In genomic region chr3:133377396-133377795, GRCh38 we compare ENCODE assay signal across 8 cellular contexts. TPM values are rescaled to one million over a fixed set of nuclear protein-coding genes. Genes with fewer than 3 reads are reported as not detected.
DNase-seq lines count a peak whose midpoint lies in the region; ATAC-seq and TF ChIP-seq lines count a peak whose summit lies in the region.

No MANE protein-coding gene starts in this region.

- H2AFZ ChIP-seq in PC-3 (ENCODE audit: low read length) = no peak overlapping the region
- no peak overlapping the region for H2AFZ ChIP-seq in fibroblast of lung (ENCODE audit: low read length)

- intact Hi-C loops in PC-3 (cut with micrococcal nuclease) = loop anchor here (2.0 kb wide), 1 partner anchor 647 kb away; no protein-coding TSS in a partner anchor

- H4K20me1 ChIP-seq in PC-3 (ENCODE audit: low read length) = no peaks in the 10 kb centered on the region
- H4K20me1 ChIP-seq in fibroblast of lung (ENCODE audit: control insufficient read depth, extremely low read depth, insufficient read depth, low read length) = no peaks in the 10 kb centered on the region

- no peak overlapping the region for H3K27ac ChIP-seq in PC-3 (ENCODE audit: low read length)
- no peak overlapping the region for H3K27ac ChIP-seq in fibroblast of lung (ENCODE audit: insufficient read depth, low read length)

- H3K79me2 ChIP-seq in PC-3 (ENCODE audit: low read length) (no peaks in the 10 kb centered on the region), fibroblast of lung (ENCODE audit: control insufficient read depth, insufficient read depth, low read length) (no peaks in the 10 kb centered on the region)

- BruUV-seq in PC-3 (replicated peaks; lab: Mats Ljungman, UMichigan) = no TSS peak

- no peak overlapping the region for H3K4me2 ChIP-seq in PC-3 (ENCODE audit: low read length)
- no peak overlapping the region for H3K4me2 ChIP-seq in fibroblast of lung (ENCODE audit: extremely low read depth, insufficient read depth, low read length)

- TF ChIP-seq CTCF in PC-3 (conservative IDR thresholded peaks at IDR 0.05; ENCODE audit: low read depth, low read length) = peak; percentile 55
- peak; percentile 57 to 70 for TF ChIP-seq CTCF in fibroblast of lung (conservative IDR thresholded peaks at IDR 0.05 in 1 of 2, IDR thresholded peaks at IDR 0.05 in 1 of 2; ENCODE audit: low read depth in 1 of 2, low read length in 2 of 2)

- H3K4me1 ChIP-seq in PC-3 (ENCODE audit: insufficient read depth, low read length) = no peaks in the 10 kb centered on the region
- H3K4me1 ChIP-seq in fibroblast of lung (ENCODE audit: control insufficient read depth, extremely low read depth, insufficient read depth, low read length) = no peaks in the 10 kb centered on the region

- H3K27me3 ChIP-seq in PC-3 (ENCODE audit: low read length) (peaks cover 28% of the 10 kb centered on the region), fibroblast of lung (ENCODE audit: control insufficient read depth, insufficient read depth, low read length) (no peaks in the 10 kb centered on the region)

- CTCF ChIA-PET in PC-3 (lab: Charles Lee) = interaction anchor here (0.7 kb wide), 1 partner anchor 333 kb away, joined by 3 read pairs; no protein-coding TSS in a partner anchor

- peak; percentile 35 for DNase-seq in ACHN
- DNase-seq in H4 (ENCODE audit: low spot score) = peak; percentile 50
- DNase-seq in PC-3 = peak; percentile 50
- peak; percentile 42 to 75 for DNase-seq in fibroblast of lung (ENCODE audit: low read depth in 2 of 2)
- peak; percentile 24 for DNase-seq in putamen (ENCODE audit: low spot score)
- DNase-seq in GM19238 (ENCODE audit: insufficient read length, low spot score) = no peak
- DNase-seq in T-helper 2 cell = no peak

- H3K4me3 ChIP-seq in PC-3 (ENCODE audit: low read length) (no peak overlapping the region), fibroblast of lung (replicated peaks in 1 of 4; ENCODE audit: control extremely low read depth in 1 of 4, insufficient read depth in 1 of 4, low read depth in 3 of 4, low read length in 4 of 4) (no peak overlapping the region)

- H3K9me2 ChIP-seq in PC-3 (replicated peaks; ENCODE audit: low read length) = no peaks in the 10 kb centered on the region

- ATAC-seq in PC-3 = peak; percentile 60
- no peak for ATAC-seq in HG02938 (IDR thresholded peaks at IDR 0.05; ENCODE audit: unreplicated experiment)

- no peaks in the 10 kb centered on the region for H3K36me3 ChIP-seq in PC-3 (ENCODE audit: low read depth, low read length)
- H3K36me3 ChIP-seq in fibroblast of lung (ENCODE audit: control insufficient read depth, insufficient read depth, low read length) = no peaks in the 10 kb centered on the region

- H3K9me3 ChIP-seq in PC-3 (ENCODE audit: low read length) (no peaks in the 10 kb centered on the region), fibroblast of lung (ENCODE audit: control insufficient read depth, insufficient read depth, low read depth, low read length) (no peaks in the 10 kb centered on the region)

- in situ Hi-C loops in ACHN (cut with HindIII; ENCODE audit: low pct_ligation_motif_present, low pct_unique_long_range_greater_than_20kb, low sequenced_read_pairs) = no loop called here

- H3F3A ChIP-seq in PC-3 (ENCODE audit: low read length, unreplicated experiment) = no peaks in the 10 kb centered on the region

- POLR2A ChIA-PET in PC-3 (lab: Charles Lee; ENCODE audit: unreplicated experiment) = no interaction called here

- H3K9ac ChIP-seq in PC-3 (ENCODE audit: low read length) (no peak overlapping the region), fibroblast of lung (ENCODE audit: insufficient read depth, low read length) (no peak overlapping the region)

RNA-seq across cellular contexts. Expression of gene BFSP2, which starts 22.5 kb away (rescaled TPM):
- total RNA-seq in H4 (2014; rRNA removed; shearing (Covaris generic)) = not detected in 2 replicates
- total RNA-seq in PC-3 (2014; rRNA removed) (not detected in 2 replicates), fibroblast of lung (not detected in 2 replicates)
- polyA plus RNA-seq in fibroblast of lung = not detected in 2 replicates
- not detected in 2 replicates for polyA plus RNA-seq in fibroblast of lung (2012)
- polyA minus RNA-seq in fibroblast of lung (ENCODE audit: low replicate concordance) = not detected in 2 replicates

Comparison
In these comparisons a context has a peak if more than half of its experiments do, and no peak if none do; other contexts are left out.
1. DNase-seq: peak in ACHN (single experiment), H4 (single experiment), PC-3 (single experiment), fibroblast of lung (2 of 2) and putamen (single experiment); none in GM19238 (single experiment) and T-helper 2 cell (0 of 5).